Comparison of ENCODE assay signal across 27 cellular contexts in the genomic region with DNA sequence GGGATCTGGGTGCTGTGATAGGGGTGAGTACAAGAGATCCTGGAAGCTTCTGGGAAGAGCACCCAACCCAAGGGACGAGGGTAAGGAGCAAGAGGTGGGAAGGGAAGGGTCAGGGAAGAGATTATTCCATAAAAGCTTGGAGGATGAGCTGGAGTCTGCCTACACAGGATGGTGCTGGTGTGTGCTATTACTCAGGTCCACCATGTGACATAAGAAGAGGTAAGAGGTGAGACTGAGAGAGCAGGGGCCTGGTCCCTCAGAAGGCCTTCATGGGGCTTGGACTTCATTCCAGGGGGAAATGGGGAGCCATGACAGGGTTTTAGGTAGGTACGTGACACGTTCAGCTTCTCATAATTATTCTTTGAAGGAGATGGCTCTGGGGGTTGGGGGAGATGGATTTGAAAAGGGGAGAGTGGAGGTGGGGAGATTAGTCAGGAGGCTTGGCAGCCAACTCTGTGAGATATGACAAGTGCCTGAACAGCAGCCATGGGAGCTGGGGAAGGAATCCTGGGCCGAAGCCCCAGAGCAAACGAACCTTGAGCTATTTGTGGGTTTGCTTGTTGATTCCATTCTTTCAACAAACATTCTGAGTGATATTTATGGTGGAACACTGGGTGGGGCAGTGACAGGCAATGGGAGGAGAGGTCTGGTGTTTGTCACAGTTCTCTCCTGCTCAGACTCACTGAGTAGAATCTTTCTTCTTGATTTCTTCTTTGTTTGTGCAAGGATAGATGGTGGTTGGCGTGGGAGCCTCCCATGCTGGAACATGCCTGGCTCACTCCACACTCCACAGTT. TPM values are rescaled to one million over a fixed set of nuclear protein-coding genes. Genes with fewer than 3 reads are reported as not detected.
"Had no signal": no experiment of that assay in that cellular context is flagged by ENCODE, and none has a peak within 500 bp of the region (broad histone marks: within the 10 kb centered on the region; RNA-seq: fewer than 3 reads in every experiment).

No MANE protein-coding gene starts in this region.

- H3K9me3 Mint-ChIP-seq: activated CD4-positive, alpha-beta T cell treated with anti-CD3 and anti-CD28 coated beads, Interleukin-2, amount 10 ng/mL, durations not matched to agents 7 days and 5 days; stimulated activated effector memory CD8-positive, alpha-beta T cell treated with anti-CD3 and anti-CD28 coated beads, Interleukin-12 subunit alpha, Interleukin-12 subunit beta, amount 100 ng/mL, for 72 hours; T-helper 2 cell treated with Interferon-gamma antibody and Interleukin-4, amounts not matched to agents 5 μg/mL and 100 μg/mL, for 36 hours had no signal

- H3K27ac ChIP-seq: tibial artery, VCaP had no signal

- DNase-seq: activated CD4-positive, alpha-beta T cell treated with anti-CD3 and anti-CD28 coated beads, Interleukin-2, amount 10 ng/mL, durations not matched to agents 7 days and 5 days; activated CD4-positive, CD25-positive, alpha-beta regulatory T cell treated with anti-CD3 and anti-CD28 coated beads, Interleukin-2, amount 50 U/mL, for 72 hours; activated naive CD4-positive, alpha-beta T cell; activated naive CD8-positive, alpha-beta T cell treated with anti-CD3 and anti-CD28 coated beads for 36 hours; activated T-cell treated with anti-CD3 and anti-CD28 coated beads, Interleukin-2, amount 50 U/mL, for 1 hour; amniotic stem cell; caudate nucleus; dermis blood vessel endothelial cell; effector CD8-positive, alpha-beta T cell; foreskin melanocyte; glutamatergic neuron; hypothalamus; naive thymus-derived CD8-positive, alpha-beta T cell; stimulated activated CD4-positive, alpha-beta T cell treated with anti-CD3 and anti-CD28 coated beads, Interleukin-2, amount 100 ng/mL, for 24 hours; stimulated activated naive CD8-positive, alpha-beta T cell treated with anti-CD3 and anti-CD28 coated beads, Interleukin-15, amount 100 ng/mL, for 72 hours; T-cell; tibial artery had no signal

- ATAC-seq: activated T-helper 17 cell treated with anti-CD3 and anti-CD28 coated beads, Interleukin-2, amount 50 U/mL, for 72 hours; esophagus mucosa; naive thymus-derived CD8-positive, alpha-beta T cell; SK-N-SH treated with all-trans-retinoic acid at 6 μM for 48 hours; stimulated activated effector memory CD8-positive, alpha-beta T cell treated with anti-CD3 and anti-CD28 coated beads, Interleukin-12 subunit alpha, Interleukin-12 subunit beta, amount 100 ng/mL, for 72 hours; stimulated activated naive CD8-positive, alpha-beta T cell treated with anti-CD3 and anti-CD28 coated beads, Interleukin-15, amount 100 ng/mL, for 72 hours; T-cell had no signal

- H3K4me3 ChIP-seq: lung, skin epidermis, tibial artery had no signal

- H3K4me1 Mint-ChIP-seq: activated CD4-positive, alpha-beta T cell treated with anti-CD3 and anti-CD28 coated beads, Interleukin-2, amount 10 ng/mL, durations not matched to agents 7 days and 5 days; activated naive CD8-positive, alpha-beta T cell treated with anti-CD3 and anti-CD28 coated beads for 36 hours; activated T-helper 17 cell treated with anti-CD3 and anti-CD28 coated beads, Interleukin-2, amount 50 U/mL, for 72 hours; naive thymus-derived CD8-positive, alpha-beta T cell; stimulated activated effector memory CD8-positive, alpha-beta T cell treated with anti-CD3 and anti-CD28 coated beads, Interleukin-12 subunit alpha, Interleukin-12 subunit beta, amount 100 ng/mL, for 72 hours; stimulated activated naive CD8-positive, alpha-beta T cell treated with anti-CD3 and anti-CD28 coated beads, Interleukin-15, amount 100 ng/mL, for 72 hours; T-cell had no signal

- H3K4me1 ChIP-seq: tibial artery had no signal

- H3K4me3 Mint-ChIP-seq: activated CD4-positive, alpha-beta T cell treated with anti-CD3 and anti-CD28 coated beads, Interleukin-2, amount 10 ng/mL, durations not matched to agents 7 days and 5 days; activated naive CD8-positive, alpha-beta T cell treated with anti-CD3 and anti-CD28 coated beads for 36 hours; activated T-helper 17 cell treated with anti-CD3 and anti-CD28 coated beads, Interleukin-2, amount 50 U/mL, for 72 hours; naive thymus-derived CD8-positive, alpha-beta T cell; stimulated activated effector memory CD8-positive, alpha-beta T cell treated with anti-CD3 and anti-CD28 coated beads, Interleukin-12 subunit alpha, Interleukin-12 subunit beta, amount 100 ng/mL, for 72 hours; stimulated activated naive CD8-positive, alpha-beta T cell treated with anti-CD3 and anti-CD28 coated beads, Interleukin-15, amount 100 ng/mL, for 72 hours; T-cell; T-helper 2 cell treated with Interferon-gamma antibody and Interleukin-4, amounts not matched to agents 5 μg/mL and 100 μg/mL, for 36 hours had no signal

- H3K36me3 Mint-ChIP-seq: activated naive CD8-positive, alpha-beta T cell treated with anti-CD3 and anti-CD28 coated beads for 36 hours; stimulated activated effector memory CD8-positive, alpha-beta T cell treated with anti-CD3 and anti-CD28 coated beads, Interleukin-12 subunit alpha, Interleukin-12 subunit beta, amount 100 ng/mL, for 72 hours; T-cell had no signal

- H3K27ac Mint-ChIP-seq: activated CD4-positive, alpha-beta T cell treated with anti-CD3 and anti-CD28 coated beads, Interleukin-2, amount 10 ng/mL, durations not matched to agents 7 days and 5 days; activated naive CD8-positive, alpha-beta T cell treated with anti-CD3 and anti-CD28 coated beads for 36 hours; activated T-helper 17 cell treated with anti-CD3 and anti-CD28 coated beads, Interleukin-2, amount 50 U/mL, for 72 hours; naive thymus-derived CD8-positive, alpha-beta T cell; progenitor cell of endocrine pancreas; stimulated activated effector memory CD8-positive, alpha-beta T cell treated with anti-CD3 and anti-CD28 coated beads, Interleukin-12 subunit alpha, Interleukin-12 subunit beta, amount 100 ng/mL, for 72 hours; T-cell; T-helper 2 cell treated with Interferon-gamma antibody and Interleukin-4, amounts not matched to agents 5 μg/mL and 100 μg/mL, for 36 hours had no signal

- H3K36me3 ChIP-seq: tibial artery had no signal

RNA-seq across cellular contexts. Expression of gene NCAM1, which starts 11.2 kb away (rescaled TPM):
- total RNA-seq: activated T-helper 17 cell treated with anti-CD3 and anti-CD28 coated beads, Interleukin-2, amount 50 U/mL, for 72 hours; endothelial cell of umbilical vein had no signal
